In the genomic region with DNA sequence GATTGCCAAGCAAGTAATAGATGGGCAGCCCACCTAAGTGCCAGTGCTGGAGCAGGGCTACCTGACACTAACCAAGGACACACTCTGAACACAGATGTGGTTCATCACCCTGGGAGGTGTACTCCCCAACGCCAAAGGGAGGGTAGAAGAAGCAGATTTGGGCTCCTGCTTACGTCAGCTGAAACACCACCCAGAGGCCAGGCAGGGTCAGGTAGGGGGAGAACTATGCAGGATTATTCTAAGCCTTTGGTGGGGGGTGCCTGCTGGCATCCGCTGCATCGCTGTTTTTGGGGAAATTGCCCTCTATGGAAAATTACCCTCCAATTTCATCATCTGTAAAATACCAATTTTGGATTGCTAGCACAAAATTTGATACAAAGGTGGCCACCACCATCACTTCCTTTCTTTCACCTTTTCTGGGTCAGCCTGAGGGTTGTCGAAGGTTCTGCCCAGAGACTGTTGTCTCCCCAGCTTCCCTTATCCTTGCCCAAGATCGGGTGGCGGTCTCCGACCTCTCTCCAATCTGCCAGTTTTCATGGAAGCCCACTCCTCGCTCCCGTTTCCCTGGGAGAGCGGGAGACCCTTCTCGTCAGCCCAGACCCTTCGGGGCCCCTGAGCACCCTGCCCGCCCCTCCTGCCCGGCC, we compare ENCODE assay signal across 8 cellular contexts.
DNase-seq lines count a peak whose midpoint lies in the region; ATAC-seq lines count a peak whose summit lies in the region.

No MANE protein-coding gene starts in this region.

- H3K36me3 ChIP-seq in duodenal mucosa (ENCODE audit: control insufficient read depth in 1 of 2, insufficient read depth in 2 of 2, low read length in 2 of 2) = no peaks in the 10 kb centered on the region

- H3K4me3 ChIP-seq in duodenal mucosa (ENCODE audit: low read depth in 1 of 2, low read length in 2 of 2) = peak overlapping the region; percentile 60 to 66

- peak; percentile 1 for ATAC-seq in GM21360 (IDR thresholded peaks at IDR 0.05; ENCODE audit: unreplicated experiment)
- ATAC-seq in stimulated activated naive CD8-positive, alpha-beta T cell treated with anti-CD3 and anti-CD28 coated beads, Interleukin-15, Interleukin-2, amounts not matched to agents 100 U/mL and 50 U/mL, for 24 hours = peak; percentile 61

- H3K27me3 ChIP-seq in duodenal mucosa (ENCODE audit: control insufficient read depth in 1 of 2, insufficient read depth in 2 of 2, low read length in 2 of 2) = no peaks in the 10 kb centered on the region

- DNase-seq in T-helper 9 cell (peak; percentile 51), ecto neural progenitor cell (ENCODE audit: low spot score) (no peak), NCI-H1694 treated with DMSO at 0.1 percent for 48 hours (lab: John Stamatoyannopoulos, UW) (no peak), NCI-H345 treated with DMSO at 0.1 percent for 48 hours (lab: John Stamatoyannopoulos, UW; ENCODE audit: unreplicated experiment) (no peak), NCI-H146 treated with DMSO at 0.1 percent for 48 hours (lab: John Stamatoyannopoulos, UW; ENCODE audit: unreplicated experiment) (no peak)
- peak; percentile 66 for DNase-seq in stimulated activated naive CD8-positive, alpha-beta T cell treated with anti-CD3 and anti-CD28 coated beads, Interleukin-15, Interleukin-2, amounts not matched to agents 100 U/mL and 50 U/mL, for 24 hours

- H3K9ac ChIP-seq in duodenal mucosa (ENCODE audit: low read depth in 1 of 2, low read length in 2 of 2) = peak overlapping the region; percentile 31 to 58

- peak overlapping the region; percentile 63 for H3K27ac ChIP-seq in duodenal mucosa (ENCODE audit: low read depth, low read length)

- no peaks in the 10 kb centered on the region for H3K9me3 ChIP-seq in duodenal mucosa (ENCODE audit: control insufficient read depth in 1 of 2, low read length in 2 of 2)

- peaks cover 14 to 23% of the 10 kb centered on the region in 2 donors for H3K4me1 ChIP-seq in duodenal mucosa (ENCODE audit: control insufficient read depth in 1 of 2, insufficient read depth in 2 of 2, low read length in 2 of 2)

Comparison
In these comparisons a context has a peak if more than half of its experiments do, and no peak if none do; other contexts are left out.
1. DNase-seq: peak in T-helper 9 cell (single experiment) and stimulated activated naive CD8-positive, alpha-beta T cell treated with anti-CD3 and anti-CD28 coated beads, Interleukin-15, Interleukin-2, amounts not matched to agents 100 U/mL and 50 U/mL, for 24 hours (single experiment); none in ecto neural progenitor cell (single experiment), NCI-H1694 treated with DMSO at 0.1 percent for 48 hours (single experiment), NCI-H345 treated with DMSO at 0.1 percent for 48 hours (single experiment) and NCI-H146 treated with DMSO at 0.1 percent for 48 hours (single experiment).